15 cellular contexts compared by ENCODE assay signal in genomic region chr5:156259618-156260017, GRCh38.
"Had no signal": no experiment of that assay in that cellular context is flagged by ENCODE, and none has a peak within 500 bp of the region (broad histone marks: within the 10 kb centered on the region; RNA-seq: fewer than 3 reads in every experiment).

No MANE protein-coding gene starts in this region.

- H3K27ac ChIP-seq: hepatocyte, upper lobe of right lung had no signal

- H3K9me3 Mint-ChIP-seq: activated CD4-positive, alpha-beta memory T cell treated with anti-CD3 and anti-CD28 coated beads, Interleukin-2, amount 10 ng/mL, durations not matched to agents 7 days and 5 days; nephron progenitor cell had no signal

- ATAC-seq: activated CD8-positive, alpha-beta memory T cell treated with anti-CD3 and anti-CD28 coated beads, Interleukin-2, amount 10 ng/mL, durations not matched to agents 7 days and 5 days; stimulated activated naive B cell treated with anti-CD40 and anti-IgM and Interleukin-4, amounts not matched to agents 10 μg/mL and 1 μg/mL and 100 μg/mL, for 72 hours; upper lobe of right lung had no signal

- H3K27me3 Mint-ChIP-seq: activated CD4-positive, alpha-beta memory T cell treated with anti-CD3 and anti-CD28 coated beads, Interleukin-2, amount 10 ng/mL, durations not matched to agents 7 days and 5 days; activated CD8-positive, alpha-beta memory T cell treated with anti-CD3 and anti-CD28 coated beads, Interleukin-2, amount 10 ng/mL, durations not matched to agents 7 days and 5 days; dendritic cell treated with granulocyte-macrophage colony-stimulating factor and Interleukin-4, amounts not matched to agents 40 ng/mL and 50 ng/mL, for 4 days; stimulated activated naive B cell treated with anti-CD40 and anti-IgM and Interleukin-4, amounts not matched to agents 10 μg/mL and 1 μg/mL and 100 μg/mL, for 72 hours had no signal

- H3K9me3 ChIP-seq: upper lobe of right lung had no signal

- H3K36me3 Mint-ChIP-seq: activated CD8-positive, alpha-beta memory T cell treated with anti-CD3 and anti-CD28 coated beads, Interleukin-2, amount 10 ng/mL, durations not matched to agents 7 days and 5 days; activated naive CD8-positive, alpha-beta T cell; stimulated activated naive B cell treated with anti-CD40 and anti-IgM and Interleukin-4, amounts not matched to agents 10 μg/mL and 1 μg/mL and 100 μg/mL, for 72 hours had no signal

- H3K27me3 ChIP-seq: hepatocyte, upper lobe of right lung had no signal

- H3K4me3 Mint-ChIP-seq: activated CD4-positive, alpha-beta memory T cell treated with anti-CD3 and anti-CD28 coated beads, Interleukin-2, amount 10 ng/mL, durations not matched to agents 7 days and 5 days; activated CD8-positive, alpha-beta memory T cell treated with anti-CD3 and anti-CD28 coated beads, Interleukin-2, amount 10 ng/mL, durations not matched to agents 7 days and 5 days; activated naive CD8-positive, alpha-beta T cell; dendritic cell treated with granulocyte-macrophage colony-stimulating factor and Interleukin-4, amounts not matched to agents 40 ng/mL and 50 ng/mL, for 4 days; nephron progenitor cell; stimulated activated naive B cell treated with anti-CD40 and anti-IgM and Interleukin-4, amounts not matched to agents 10 μg/mL and 1 μg/mL and 100 μg/mL, for 72 hours had no signal

- DNase-seq: activated CD4-positive, alpha-beta memory T cell treated with anti-CD3 and anti-CD28 coated beads, Interleukin-2, amount 10 ng/mL, durations not matched to agents 7 days and 5 days; activated CD4-positive, alpha-beta T cell treated with anti-CD3 and anti-CD28 coated beads for 48 hours; activated CD4-positive, CD25-positive, alpha-beta regulatory T cell; activated CD8-positive, alpha-beta memory T cell treated with anti-CD3 and anti-CD28 coated beads, Interleukin-2, amount 10 ng/mL, durations not matched to agents 7 days and 5 days; effector memory CD4-positive, alpha-beta T cell; foreskin fibroblast; islet precursor cell; midbrain; nephron progenitor cell; nucleus accumbens; stimulated activated naive B cell treated with anti-CD40 and anti-IgM and Interleukin-4, amounts not matched to agents 10 μg/mL and 1 μg/mL and 100 μg/mL, for 72 hours; upper lobe of right lung had no signal

- H3K4me3 ChIP-seq: hepatocyte, upper lobe of right lung had no signal

- H3K4me1 ChIP-seq: upper lobe of right lung had no signal

- H3K27ac Mint-ChIP-seq: activated CD4-positive, alpha-beta memory T cell treated with anti-CD3 and anti-CD28 coated beads, Interleukin-2, amount 10 ng/mL, durations not matched to agents 7 days and 5 days; activated CD8-positive, alpha-beta memory T cell treated with anti-CD3 and anti-CD28 coated beads, Interleukin-2, amount 10 ng/mL, durations not matched to agents 7 days and 5 days; activated naive CD8-positive, alpha-beta T cell; dendritic cell treated with granulocyte-macrophage colony-stimulating factor and Interleukin-4, amounts not matched to agents 40 ng/mL and 50 ng/mL, for 4 days; nephron progenitor cell; stimulated activated naive B cell treated with anti-CD40 and anti-IgM and Interleukin-4, amounts not matched to agents 10 μg/mL and 1 μg/mL and 100 μg/mL, for 72 hours had no signal

- H3K4me1 Mint-ChIP-seq: activated CD4-positive, alpha-beta memory T cell treated with anti-CD3 and anti-CD28 coated beads, Interleukin-2, amount 10 ng/mL, durations not matched to agents 7 days and 5 days; activated CD8-positive, alpha-beta memory T cell treated with anti-CD3 and anti-CD28 coated beads, Interleukin-2, amount 10 ng/mL, durations not matched to agents 7 days and 5 days; nephron progenitor cell; stimulated activated naive B cell treated with anti-CD40 and anti-IgM and Interleukin-4, amounts not matched to agents 10 μg/mL and 1 μg/mL and 100 μg/mL, for 72 hours had no signal

- H3K36me3 ChIP-seq: upper lobe of right lung had no signal
